1 cellular context compared by ENCODE assay signal in genomic region chr10:110803239-110803593, GRCh38.
TF ChIP-seq lines count a peak whose summit lies in the region.

No MANE protein-coding gene starts in this region.

TF ChIP-seq in SK-N-SH treated with all-trans-retinoic acid at 6 μM for 48 hours, 23 proteins besides CTCF, POLR2A, EP300 and RAD21 (continued from another document):
- TF ChIP-seq PPARA (CRISPR knock-in tag; IDR thresholded peaks at IDR 0.05; ENCODE audit: borderline replicate concordance) (no peak), ARNTL (CRISPR knock-in tag; IDR thresholded peaks at IDR 0.05; ENCODE audit: borderline replicate concordance, low read depth) (no peak)
